Comparison of ENCODE assay signal across 12 cellular contexts in the genomic region with DNA sequence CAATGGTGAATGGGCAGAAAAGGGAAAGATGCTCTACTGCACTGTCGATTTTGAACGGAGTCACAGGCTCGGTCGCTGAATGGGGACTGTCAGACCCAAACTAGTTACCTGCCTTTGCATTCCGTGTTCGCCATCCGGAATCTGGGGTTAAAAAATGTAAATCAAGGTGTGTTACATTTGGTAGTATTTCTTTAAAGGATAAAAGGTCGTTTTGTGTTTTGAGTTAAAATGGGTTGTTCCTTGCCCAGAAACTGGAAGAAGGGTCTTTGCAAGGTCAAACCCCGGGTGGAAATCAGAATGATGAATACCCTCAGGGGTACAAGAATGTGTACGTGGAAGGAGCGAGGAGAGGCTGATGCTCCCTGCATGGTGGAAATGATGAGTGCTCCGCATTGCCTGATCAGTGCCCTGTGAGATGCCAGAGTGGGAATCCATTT. TPM values are rescaled to one million over a fixed set of nuclear protein-coding genes. Genes with fewer than 3 reads are reported as not detected.
DNase-seq lines count a peak whose midpoint lies in the region; ATAC-seq, FAIRE-seq and TF ChIP-seq lines count a peak whose summit lies in the region.
"Had no signal": no experiment of that assay in that cellular context is flagged by ENCODE, and none has a peak within 500 bp of the region (broad histone marks: within the 10 kb centered on the region; RNA-seq: fewer than 3 reads in every experiment).

No MANE protein-coding gene starts in this region.

- H3K4me1 ChIP-seq in SK-N-SH (ENCODE audit: control insufficient read depth in 1 of 2, insufficient read depth in 2 of 2, low read depth in 1 of 2, low read length in 1 of 2), result peaks cover 0 to 25% of the 10 kb centered on the region in 2 experiments; a peak in 2 of 4 replicates
- H3K4me1 ChIP-seq in muscle layer of duodenum (ENCODE audit: control insufficient read depth in 1 of 2, insufficient read depth in 2 of 2, low read length in 2 of 2), result peaks cover 0 to 32% of the 10 kb centered on the region in 2 donors

- TF ChIP-seq EP300 in SK-N-SH (IDR thresholded peaks at IDR 0.05; ENCODE audit: borderline replicate concordance in 1 of 2, low read depth in 1 of 2, low read length in 1 of 2), result no peak

- 18% methylated on average over 12 of the region's 12 CpGs for WGBS in SK-N-SH (ENCODE audit: low lambda C conversion rate)

- peaks cover 7% of the 10 kb centered on the region for H3F3A ChIP-seq in SK-N-SH (replicated peaks; ENCODE audit: insufficient read depth)

- TF ChIP-seq RAD21 in SK-N-SH (IDR thresholded peaks at IDR 0.05; ENCODE audit: low read length), result no peak

- DNase-seq in SK-N-SH (no peak), epithelial cell of esophagus (ENCODE audit: low read depth) (peak; percentile 24), type B pancreatic cell (ENCODE audit: extremely low spot score, unreplicated experiment) (no peak), NCI-H345 (lab: John Stamatoyannopoulos, UW) (no peak), GM12892 (ENCODE audit: insufficient read length) (no peak)
- DNase-seq: 8988T; activated CD4-positive, alpha-beta T cell treated with anti-CD3 and anti-CD28 coated beads for 48 hours; spleen had no signal

- H3K9ac ChIP-seq in SK-N-SH, result no peak overlapping the region

- H2AFZ ChIP-seq in SK-N-SH (ENCODE audit: low read depth), result peak overlapping the region; percentile 89; the same call in 1 of the 2 replicates

- H3K27ac Mint-ChIP-seq in type B pancreatic cell, result peak overlapping the region; percentile 80
- H3K27ac Mint-ChIP-seq: activated naive CD4-positive, alpha-beta T cell treated with anti-CD3 and anti-CD28 coated beads, Interleukin-2, amount 50 U/mL, for 72 hours had no signal

- no peaks in the 10 kb centered on the region for H3K36me3 ChIP-seq in SK-N-SH (replicated peaks in 1 of 2; ENCODE audit: control insufficient read depth in 1 of 2, insufficient read depth in 2 of 2, low read length in 1 of 2)
- H3K36me3 ChIP-seq in muscle layer of duodenum (ENCODE audit: control insufficient read depth in 1 of 2, insufficient read depth in 2 of 2, low read length in 2 of 2), result no peaks in the 10 kb centered on the region
- H3K36me3 ChIP-seq: spleen had no signal

- no peak for FAIRE-seq in GM12892 (lab: Jason Lieb, UNC)

- no peaks in the 10 kb centered on the region for H3K9me3 Mint-ChIP-seq in type B pancreatic cell

- CTCF ChIA-PET in SK-N-SH (lab: Yijun Ruan, JAX), result interaction anchor here (0.9 to 2.2 kb wide), 2 partner anchors 9 to 767 kb away, joined by 3 to 16 read pairs; no protein-coding TSS in a partner anchor

- H4K20me1 ChIP-seq in SK-N-SH (ENCODE audit: insufficient read depth), result no peaks in the 10 kb centered on the region

- no peaks in the 10 kb centered on the region for H3K9me3 ChIP-seq in SK-N-SH
- H3K9me3 ChIP-seq in muscle layer of duodenum (ENCODE audit: control insufficient read depth in 1 of 2, low read length in 2 of 2), result no peaks in the 10 kb centered on the region
- H3K9me3 ChIP-seq: spleen had no signal

- TF ChIP-seq CTCF in SK-N-SH (IDR thresholded peaks at IDR 0.05) (no peak), epithelial cell of esophagus (IDR thresholded peaks at IDR 0.05; ENCODE audit: insufficient read depth, low read depth, low read length, missing control alignments) (no peak), type B pancreatic cell (conservative IDR thresholded peaks at IDR 0.05) (no peak)

- no peak for TF ChIP-seq POLR2A in GM12892 (IDR thresholded peaks at IDR 0.05; ENCODE audit: low read depth, low read length)

- POLR2A ChIA-PET in SK-N-SH (lab: Yijun Ruan, JAX), result no interaction called here

- H3K27ac ChIP-seq in SK-N-SH (ENCODE audit: low read depth in 2 of 2, low read length in 1 of 2) (no peak overlapping the region), muscle layer of duodenum (ENCODE audit: low read length) (no peak overlapping the region)
- H3K27ac ChIP-seq: spleen had no signal

- peaks cover 24% of the 10 kb centered on the region for H3K4me1 Mint-ChIP-seq in type B pancreatic cell (ENCODE audit: unreplicated experiment)

- ATAC-seq in SK-N-SH treated with all-trans-retinoic acid at 6 μM for 48 hours (no peak), HG03565 (IDR thresholded peaks at IDR 0.05; ENCODE audit: unreplicated experiment) (no peak)
- ATAC-seq: activated naive CD4-positive, alpha-beta T cell treated with anti-CD3 and anti-CD28 coated beads, Interleukin-2, amount 50 U/mL, for 72 hours had no signal

- H3K4me3 ChIP-seq in SK-N-SH (ENCODE audit: low read depth in 2 of 2, low read length in 1 of 2) (peak overlapping the region; percentile 62 to 74), epithelial cell of esophagus (ENCODE audit: low read length) (peak overlapping the region; percentile 84), muscle layer of duodenum (ENCODE audit: low read depth in 1 of 2, low read length in 2 of 2) (peak overlapping the region; percentile 59 to 82)

- peak overlapping the region; percentile 92 for H3K4me2 ChIP-seq in SK-N-SH

- no peaks in the 10 kb centered on the region for H3K79me2 ChIP-seq in SK-N-SH (ENCODE audit: insufficient read depth)

- peaks cover 54% of the 10 kb centered on the region for H3K27me3 Mint-ChIP-seq in type B pancreatic cell

- no peaks in the 10 kb centered on the region for H3K9me2 ChIP-seq in SK-N-SH

- peak overlapping the region; percentile 93 for H3K4me3 Mint-ChIP-seq in type B pancreatic cell

- H3K36me3 Mint-ChIP-seq in type B pancreatic cell, result no peaks in the 10 kb centered on the region

- H3K27me3 ChIP-seq in SK-N-SH (ENCODE audit: insufficient read depth) (peaks cover 19% of the 10 kb centered on the region; the same call in 1 of the 2 replicates), muscle layer of duodenum (ENCODE audit: low read depth, low read length) (peaks cover 21% of the 10 kb centered on the region)

TF ChIP-seq in SK-N-SH, 30 proteins besides CTCF, POLR2A, EP300 and RAD21:
- TF ChIP-seq RXRA (IDR thresholded peaks at IDR 0.05; ENCODE audit: borderline replicate concordance, low read depth), result no peak
- no peak for TF ChIP-seq TEAD4 (IDR thresholded peaks at IDR 0.05; ENCODE audit: borderline replicate concordance, insufficient read depth)
- no peak for TF ChIP-seq MXI1 (IDR thresholded peaks at IDR 0.05; ENCODE audit: low read depth, low read length)
- TF ChIP-seq NFIC (IDR thresholded peaks at IDR 0.05; ENCODE audit: borderline replicate concordance), result no peak
- TF ChIP-seq, protein P1, sequence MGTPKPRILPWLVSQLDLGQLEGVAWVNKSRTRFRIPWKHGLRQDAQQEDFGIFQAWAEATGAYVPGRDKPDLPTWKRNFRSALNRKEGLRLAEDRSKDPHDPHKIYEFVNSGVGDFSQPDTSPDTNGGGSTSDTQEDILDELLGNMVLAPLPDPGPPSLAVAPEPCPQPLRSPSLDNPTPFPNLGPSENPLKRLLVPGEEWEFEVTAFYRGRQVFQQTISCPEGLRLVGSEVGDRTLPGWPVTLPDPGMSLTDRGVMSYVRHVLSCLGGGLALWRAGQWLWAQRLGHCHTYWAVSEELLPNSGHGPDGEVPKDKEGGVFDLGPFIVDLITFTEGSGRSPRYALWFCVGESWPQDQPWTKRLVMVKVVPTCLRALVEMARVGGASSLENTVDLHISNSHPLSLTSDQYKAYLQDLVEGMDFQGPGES (IDR thresholded peaks at IDR 0.05; ENCODE audit: low read depth, low read length), result no peak
- TF ChIP-seq TCF12 (IDR thresholded peaks at IDR 0.05), result no peak
- no peak for TF ChIP-seq JUND (IDR thresholded peaks at IDR 0.05)
- TF ChIP-seq SMC3 (IDR thresholded peaks at IDR 0.05; ENCODE audit: low read depth, low read length), result no peak
- TF ChIP-seq, protein P2, sequence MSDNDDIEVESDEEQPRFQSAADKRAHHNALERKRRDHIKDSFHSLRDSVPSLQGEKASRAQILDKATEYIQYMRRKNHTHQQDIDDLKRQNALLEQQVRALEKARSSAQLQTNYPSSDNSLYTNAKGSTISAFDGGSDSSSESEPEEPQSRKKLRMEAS (IDR thresholded peaks at IDR 0.05; ENCODE audit: low read depth), result no peak
- no peak for TF ChIP-seq FOSL2 (IDR thresholded peaks at IDR 0.05; ENCODE audit: borderline replicate concordance, low read depth)
TF ChIP-seq in SK-N-SH: peak in this region for 0.

TF ChIP-seq in SK-N-SH treated with all-trans-retinoic acid at 6 μM for 48 hours, 23 proteins besides CTCF, POLR2A, EP300 and RAD21:
- no peak for TF ChIP-seq RARB (CRISPR knock-in tag; IDR thresholded peaks at IDR 0.05)
- TF ChIP-seq, protein P3, sequence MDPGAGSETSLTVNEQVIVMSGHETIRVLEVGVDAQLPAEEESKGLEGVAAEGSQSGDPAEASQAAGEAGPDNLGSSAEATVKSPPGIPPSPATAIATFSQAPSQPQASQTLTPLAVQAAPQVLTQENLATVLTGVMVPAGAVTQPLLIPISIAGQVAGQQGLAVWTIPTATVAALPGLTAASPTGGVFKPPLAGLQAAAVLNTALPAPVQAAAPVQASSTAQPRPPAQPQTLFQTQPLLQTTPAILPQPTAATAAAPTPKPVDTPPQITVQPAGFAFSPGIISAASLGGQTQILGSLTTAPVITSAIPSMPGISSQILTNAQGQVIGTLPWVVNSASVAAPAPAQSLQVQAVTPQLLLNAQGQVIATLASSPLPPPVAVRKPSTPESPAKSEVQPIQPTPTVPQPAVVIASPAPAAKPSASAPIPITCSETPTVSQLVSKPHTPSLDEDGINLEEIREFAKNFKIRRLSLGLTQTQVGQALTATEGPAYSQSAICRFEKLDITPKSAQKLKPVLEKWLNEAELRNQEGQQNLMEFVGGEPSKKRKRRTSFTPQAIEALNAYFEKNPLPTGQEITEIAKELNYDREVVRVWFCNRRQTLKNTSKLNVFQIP (CRISPR knock-in tag; IDR thresholded peaks at IDR 0.05; ENCODE audit: borderline replicate concordance, low read depth), result no peak
- no peak for TF ChIP-seq PPARA (CRISPR knock-in tag; IDR thresholded peaks at IDR 0.05; ENCODE audit: borderline replicate concordance)
- TF ChIP-seq ZNF565 (CRISPR knock-in tag; conservative IDR thresholded peaks at IDR 0.05; ENCODE audit: low read depth), result no peak
- TF ChIP-seq ZC3H10 (CRISPR knock-in tag; IDR thresholded peaks at IDR 0.05), result no peak

RNA-seq across cellular contexts. Expression of a gene that starts 1.0 kb away (rescaled TPM):
- 0.96 and 1.3 TPM in 2 replicates for polyA plus RNA-seq in SK-N-SH (2012; rRNA removed)
- 1.3 and 1.5 TPM in 2 replicates for polyA plus RNA-seq in SK-N-SH (2012; cell fraction: cytosol; rRNA removed)
- polyA plus RNA-seq in SK-N-SH (2012; cell fraction: nucleus; rRNA removed), result 0.26 and 0.33 TPM in 2 replicates
- total RNA-seq in type B pancreatic cell (ENCODE audit: low replicate concordance), result 4.1 and 4.6 TPM in 2 replicates
- polyA plus RNA-seq in GM12892 (2012; ENCODE audit: missing spikeins), result 0.13 TPM
- total RNA-seq: activated naive CD4-positive, alpha-beta T cell treated with anti-CD3 and anti-CD28 coated beads, Interleukin-2, amount 50 U/mL, for 72 hours; spleen had no signal

RNA-seq across cellular contexts. Expression of a gene that starts 23.3 kb away (rescaled TPM):
- 0.02 TPM in 1 of 2 replicates, not detected in the other for polyA plus RNA-seq in SK-N-SH (2012; rRNA removed)
- under 0.01 TPM in 1 of 2 replicates, not detected in the other for polyA plus RNA-seq in SK-N-SH (2012; cell fraction: cytosol; rRNA removed)
- 0.02 TPM in 2 replicates for polyA plus RNA-seq in SK-N-SH (2012; cell fraction: nucleus; rRNA removed)
- total RNA-seq in type B pancreatic cell (ENCODE audit: low replicate concordance), result 0.12 TPM in 2 replicates
- polyA plus RNA-seq in GM12892 (2012; ENCODE audit: missing spikeins), result not detected
- total RNA-seq: activated naive CD4-positive, alpha-beta T cell treated with anti-CD3 and anti-CD28 coated beads, Interleukin-2, amount 50 U/mL, for 72 hours; spleen had no signal
- polyA plus RNA-seq: spleen had no signal
